Comparison of ENCODE assay signal across 8 cellular contexts in the genomic region with DNA sequence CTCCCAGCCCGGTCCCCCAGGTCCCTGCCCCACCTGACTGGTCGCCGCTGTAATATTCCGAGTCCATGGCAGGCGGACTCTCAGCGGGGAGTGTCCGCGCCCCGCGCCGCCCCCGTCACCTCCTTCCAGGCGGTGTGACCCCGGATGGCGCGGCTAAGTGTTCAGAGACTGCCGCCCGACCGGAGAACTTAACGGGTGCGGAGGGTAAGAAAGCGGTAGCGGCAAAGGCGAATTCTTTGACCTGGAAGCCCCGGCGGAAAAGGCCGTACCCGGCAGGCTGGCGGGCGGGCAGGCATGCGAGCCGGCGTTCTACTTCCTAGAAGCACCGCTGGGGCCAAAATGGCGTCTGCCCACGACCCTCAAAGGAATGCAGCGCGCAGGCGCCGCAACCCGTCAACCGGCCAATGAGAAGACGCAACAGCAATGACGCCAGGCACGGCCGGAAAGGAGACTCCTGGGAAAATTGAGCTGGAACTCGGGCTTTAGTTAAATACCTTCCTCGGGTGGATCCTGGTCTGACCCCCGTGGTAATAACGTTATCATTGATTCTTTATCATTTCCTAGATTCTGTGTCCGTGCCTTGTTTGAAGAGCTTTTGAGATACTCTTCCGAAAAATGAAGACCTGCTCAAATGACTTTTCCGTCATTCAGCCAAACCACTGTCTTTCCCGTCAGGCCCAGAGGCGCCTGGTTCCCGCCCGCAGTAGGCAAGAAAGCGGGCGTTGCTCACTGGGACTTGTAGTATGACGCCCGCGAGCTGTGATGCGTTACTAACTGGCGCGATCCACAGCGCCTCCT. TPM values are rescaled to one million over a fixed set of nuclear protein-coding genes. Genes with fewer than 3 reads are reported as not detected.
DNase-seq lines count a peak whose midpoint lies in the region; ATAC-seq and TF ChIP-seq lines count a peak whose summit lies in the region.

TSS of gene IWS1 (minus strand) at position 348 of the 798 bp plus-strand sequence. CDS start at position 67, 281 bp downstream.

- 0 to 1% methylated on average over 65 to 66 of the region's 66 CpGs for WGBS in lung, 2 donors

- peak within 1 kb of the TSS; percentile 74 to 93 for H3K27ac ChIP-seq in lung (ENCODE audit: low read depth in 1 of 2, low read length in 1 of 2)

- no peaks in the 10 kb centered on the region for H3K27me3 ChIP-seq in lung (ENCODE audit: control insufficient read depth, insufficient read depth)

- peak within 1 kb of the TSS; percentile 60 for H3K4me3 ChIP-seq in lung

- DNase-seq in CMK (ENCODE audit: low read depth): peak; percentile 76
- peak; percentile 94 for DNase-seq in HS-5 (ENCODE audit: low read depth)
- peak; percentile 92 for DNase-seq in NK-92 treated with Interleukin-12 subunit alpha and Interleukin-12 subunit beta, amount 100 ng/mL, for 24 hours (lab: John Stamatoyannopoulos, UW)
- peak; percentile 95 for DNase-seq in activated CD8-positive, alpha-beta memory T cell treated with anti-CD3 and anti-CD28 coated beads for 24 hours
- DNase-seq in effector CD8-positive, alpha-beta T cell (lab: John Stamatoyannopoulos, UW): peak; percentile 89
- peak; percentile 94 for DNase-seq in lung (ENCODE audit: low spot score)
- DNase-seq in stimulated activated CD4-positive, alpha-beta T cell treated with anti-CD3 and anti-CD28 coated beads, TNF-alpha, amount 100 ng/mL, for 4 hours (ENCODE audit: low read depth in 3 of 3): peak; percentile 75 to 86 (median 81)

- H3K36me3 ChIP-seq in lung (ENCODE audit: control insufficient read depth in 2 of 2, insufficient read depth in 2 of 2, low read length in 2 of 2): peaks cover 5 to 11% of the 10 kb centered on the region in 2 donors

- ATAC-seq in GM19468 (IDR thresholded peaks at IDR 0.05; ENCODE audit: extremely low read depth, unreplicated experiment) (peak; percentile 64), lung (ENCODE audit: insufficient read depth, low FRiP score) (peak; percentile 95)

- peaks cover 0 to 2% of the 10 kb centered on the region in 2 donors for H3K9me3 ChIP-seq in lung (ENCODE audit: control insufficient read depth in 2 of 2, insufficient read depth in 1 of 2, low read length in 1 of 2)

- no peak for TF ChIP-seq CTCF in lung (IDR thresholded peaks at IDR 0.05; ENCODE audit: control extremely low read depth, extremely low read depth)

- peaks cover 3 to 4% of the 10 kb centered on the region in 2 donors for H3K4me1 ChIP-seq in lung (ENCODE audit: control insufficient read depth in 2 of 2, insufficient read depth in 2 of 2, low read length in 2 of 2)

RNA-seq across cellular contexts. Expression of gene IWS1, which starts in this region (rescaled TPM):
- 10 to 100 TPM; 35.6 to 64.5 TPM for total RNA-seq in lung
- 10 to 100 TPM; 20.3 to 29.6 TPM for polyA plus RNA-seq in lung

Comparison
In these comparisons a context has a peak if more than half of its experiments do, and no peak if none do; other contexts are left out.
1. Peak in every context shown above with its lines: DNase-seq, ATAC-seq, H3K4me3 ChIP-seq and H3K27ac ChIP-seq.